Comparison of ENCODE assay signal across 8 cellular contexts in the genomic region with DNA sequence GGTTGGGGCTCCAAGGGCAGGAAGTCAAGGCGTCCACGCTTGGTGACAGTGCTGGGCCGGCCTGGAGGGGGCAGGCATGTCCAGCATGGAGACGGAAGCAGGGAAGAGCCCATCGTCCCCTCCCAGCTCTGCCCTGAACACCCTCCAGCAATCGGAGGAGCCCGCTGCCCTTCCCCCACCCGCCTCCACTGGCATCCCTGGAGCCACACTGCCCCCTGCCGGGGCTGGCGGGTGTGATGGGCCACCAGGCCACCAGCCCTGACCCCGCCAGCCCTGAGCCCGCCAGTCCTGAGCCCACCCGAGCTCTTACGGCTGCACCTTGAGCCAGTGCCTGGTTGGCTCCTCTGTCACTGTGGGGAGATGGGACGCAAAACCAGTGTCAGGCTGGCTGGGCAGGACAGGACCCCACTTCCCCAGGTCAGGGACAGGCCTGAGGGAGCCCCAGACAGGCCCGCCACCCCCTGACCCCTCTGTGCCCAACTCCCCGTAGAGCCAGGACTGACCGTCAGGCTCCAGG. TPM values are rescaled to one million over a fixed set of nuclear protein-coding genes. Genes with fewer than 3 reads are reported as not detected.
A peak's percentile ranks its signal among the peaks of the same experiment; 100 is the strongest.
DNase-seq lines count a peak whose midpoint lies in the region; ATAC-seq and TF ChIP-seq lines count a peak whose summit lies in the region.

No MANE protein-coding gene starts in this region.

- in situ Hi-C loops in GM13977 (cut with MboI; ENCODE audit: low pct_unique_long_range_greater_than_20kb, low sequenced_read_pairs, unreplicated experiment) = no loop called here

- peaks cover 10% of the 10 kb centered on the region for H3K36me3 Mint-ChIP-seq in central memory CD8-positive, alpha-beta T cell (ENCODE audit: insufficient read depth)

- DNase-seq in A172 (ENCODE audit: low spot score) (peak; percentile 62), GM13977 (ENCODE audit: low spot score) (peak; percentile 90), NCI-H345 treated with DMSO at 0.1 percent for 48 hours (lab: John Stamatoyannopoulos, UW; ENCODE audit: unreplicated experiment) (peak; percentile 32), left kidney (ENCODE audit: low read depth, low spot score) (peak; percentile 95)
- DNase-seq in activated CD4-positive, alpha-beta T cell treated with anti-CD3 and anti-CD28 coated beads for 1 hour = peak; percentile 77
- peak; percentile 58 to 81 for DNase-seq in central memory CD8-positive, alpha-beta T cell (ENCODE audit: low spot score in 2 of 2)
- DNase-seq in stimulated activated CD4-positive, alpha-beta T cell treated with anti-CD3 and anti-CD28 coated beads, Interleukin-4, amount 100 ng/mL, for 1 hour = peak; percentile 91

- peak; percentile 95 for TF ChIP-seq CTCF in GM13977 (IDR thresholded peaks at IDR 0.05; ENCODE audit: extremely low read depth, insufficient read depth, missing control alignments)

- H3K27me3 Mint-ChIP-seq in central memory CD8-positive, alpha-beta T cell = peaks cover 9% of the 10 kb centered on the region

- no peak overlapping the region for H3K27ac Mint-ChIP-seq in central memory CD8-positive, alpha-beta T cell (ENCODE audit: low read depth)

- H3K9me3 Mint-ChIP-seq in central memory CD8-positive, alpha-beta T cell = no peaks in the 10 kb centered on the region

- ATAC-seq in central memory CD8-positive, alpha-beta T cell (replicated peaks; ENCODE audit: extremely low read depth, poor library complexity, severe bottlenecking) = no peak
- ATAC-seq in GM21423 (IDR thresholded peaks at IDR 0.05; ENCODE audit: unreplicated experiment) = no peak

- no peak overlapping the region for H3K4me3 Mint-ChIP-seq in central memory CD8-positive, alpha-beta T cell

- H3K4me1 Mint-ChIP-seq in central memory CD8-positive, alpha-beta T cell = peaks cover 8% of the 10 kb centered on the region

RNA-seq across cellular contexts. Expression of gene CDH15, which starts 4.1 kb away (rescaled TPM):
- total RNA-seq in A172 (2014; rRNA removed; shearing (Covaris generic)) = not detected in 2 replicates

RNA-seq across cellular contexts. Expression of gene SLC22A31, which starts 32.9 kb away (rescaled TPM):
- not detected in 2 replicates for total RNA-seq in A172 (2014; rRNA removed; shearing (Covaris generic))

RNA-seq across cellular contexts. Expression of gene ZNF778, which starts 50.0 kb away (rescaled TPM):
- 8.8 and 10.5 TPM in 2 replicates for total RNA-seq in A172 (2014; rRNA removed; shearing (Covaris generic))

Comparison
In these comparisons a context has a peak if more than half of its experiments do, and no peak if none do; other contexts are left out.
1. DNase-seq: peak in every context shown above with its lines; median percentile 95 in left kidney; 91 in stimulated activated CD4-positive, alpha-beta T cell treated with anti-CD3 and anti-CD28 coated beads, Interleukin-4, amount 100 ng/mL, for 1 hour; 90 in GM13977; 77 in activated CD4-positive, alpha-beta T cell treated with anti-CD3 and anti-CD28 coated beads for 1 hour; 70 in central memory CD8-positive, alpha-beta T cell; 62 in A172; 32 in NCI-H345 treated with DMSO at 0.1 percent for 48 hours.